In genomic region chr5:138647794-138648193, GRCh38 we compare ENCODE assay signal across 17 cellular contexts.
DNase-seq lines count a peak whose midpoint lies in the region; ATAC-seq, FAIRE-seq and TF ChIP-seq lines count a peak whose summit lies in the region.
"Had no signal": no experiment of that assay in that cellular context is flagged by ENCODE, and none has a peak within 500 bp of the region (broad histone marks: within the 10 kb centered on the region; RNA-seq: fewer than 3 reads in every experiment).

No MANE protein-coding gene starts in this region.

- no peaks in the 10 kb centered on the region for H3K36me3 Mint-ChIP-seq in activated naive CD4-positive, alpha-beta T cell treated with anti-CD3 and anti-CD28 coated beads, Interleukin-2, amount 50 U/mL, for 24 hours
- H3K36me3 Mint-ChIP-seq in activated naive CD4-positive, alpha-beta T cell treated with anti-CD3 and anti-CD28 coated beads for 36 hours (ENCODE audit: low read depth) = no peaks in the 10 kb centered on the region
- H3K36me3 Mint-ChIP-seq in neural progenitor cell = no peaks in the 10 kb centered on the region
- H3K36me3 Mint-ChIP-seq: CD14-positive monocyte; CD8-positive, alpha-beta T cell had no signal

- H3F3A ChIP-seq in neural progenitor cell (ENCODE audit: low read depth) = peaks cover 17% of the 10 kb centered on the region

- TF ChIP-seq POLR2A in endothelial cell of umbilical vein (IDR thresholded peaks at IDR 0.05; ENCODE audit: low read depth, low read length) = no peak

- no peak overlapping the region for H2AFZ ChIP-seq in endothelial cell of umbilical vein (ENCODE audit: low read depth, low read length)
- peak overlapping the region; percentile 68 for H2AFZ ChIP-seq in neural progenitor cell (replicated peaks)

- H3K4me3 Mint-ChIP-seq in activated naive CD4-positive, alpha-beta T cell treated with anti-CD3 and anti-CD28 coated beads, Interleukin-2, amount 50 U/mL, for 24 hours = no peak overlapping the region
- H3K4me3 Mint-ChIP-seq in activated naive CD4-positive, alpha-beta T cell treated with anti-CD3 and anti-CD28 coated beads for 36 hours = no peak overlapping the region
- peak overlapping the region; percentile 7 for H3K4me3 Mint-ChIP-seq in neural progenitor cell
- H3K4me3 Mint-ChIP-seq: CD14-positive monocyte; CD8-positive, alpha-beta T cell had no signal

- BruUV-seq in endothelial cell of umbilical vein (replicated peaks; lab: Mats Ljungman, UMichigan) = no TSS peak

- no peak for DNase-seq in activated naive CD4-positive, alpha-beta T cell treated with anti-CD3 and anti-CD28 coated beads for 36 hours
- DNase-seq in endothelial cell of umbilical vein (ENCODE audit: low read depth, low spot score) (no peak), neural progenitor cell (ENCODE audit: low spot score) (no peak), brain microvascular endothelial cell (no peak), NOMO-1 (lab: John Stamatoyannopoulos, UW; ENCODE audit: unreplicated experiment in 2 of 2) (no peak)
- DNase-seq: CD8-positive, alpha-beta T cell; COR-L47; DMS153; DMS79 treated with DMSO at 0.1 percent for 48 hours; GDM1; HCEC 1CT had no signal

- H3K4me1 ChIP-seq in endothelial cell of umbilical vein (ENCODE audit: control insufficient read depth, extremely low read depth, insufficient read depth, low read length) = peaks cover 8% of the 10 kb centered on the region
- peaks cover 26% of the 10 kb centered on the region for H3K4me1 ChIP-seq in neural progenitor cell

- no peaks in the 10 kb centered on the region for H3K9me3 ChIP-seq in endothelial cell of umbilical vein (replicated peaks; ENCODE audit: control insufficient read depth, insufficient read depth, low read length)
- no peaks in the 10 kb centered on the region for H3K9me3 ChIP-seq in neural progenitor cell (ENCODE audit: low read depth)

- dilution Hi-C loops in endothelial cell of umbilical vein (cut with MboI; ENCODE audit: extremely low pct_ligation_motif_present, low sequenced_read_pairs) = no loop called here

- no peak overlapping the region for H3K9ac ChIP-seq in endothelial cell of umbilical vein (replicated peaks; ENCODE audit: extremely low read depth, insufficient read depth, low read length)
- H3K9ac ChIP-seq in neural progenitor cell = no peak overlapping the region

- ATAC-seq in HG03520 (IDR thresholded peaks at IDR 0.05; ENCODE audit: unreplicated experiment) = no peak
- ATAC-seq: CD8-positive, alpha-beta T cell had no signal

- H3K36me3 ChIP-seq in endothelial cell of umbilical vein (ENCODE audit: control insufficient read depth in 2 of 2, extremely low read depth in 1 of 2, insufficient read depth in 2 of 2, low read length in 2 of 2) (no peaks in the 10 kb centered on the region), neural progenitor cell (no peaks in the 10 kb centered on the region), brain microvascular endothelial cell (replicated peaks) (no peaks in the 10 kb centered on the region)

- no peaks in the 10 kb centered on the region for H3K9me1 ChIP-seq in endothelial cell of umbilical vein (replicated peaks; ENCODE audit: control insufficient read depth, extremely low read depth, insufficient read depth, low read length)

- H3K27ac ChIP-seq in endothelial cell of umbilical vein (ENCODE audit: insufficient read depth, low read depth, low read length) (no peak overlapping the region), neural progenitor cell (no peak overlapping the region), brain microvascular endothelial cell (no peak overlapping the region)
- H3K27ac ChIP-seq: 22Rv1 had no signal

- POLR2A ChIA-PET in endothelial cell of umbilical vein (lab: Charles Lee) = no interaction called here

- H3K27me3 ChIP-seq in endothelial cell of umbilical vein (ENCODE audit: control insufficient read depth in 2 of 2, insufficient read depth in 2 of 2, low read length in 2 of 2) = no peaks in the 10 kb centered on the region
- no peaks in the 10 kb centered on the region for H3K27me3 ChIP-seq in neural progenitor cell
- no peaks in the 10 kb centered on the region for H3K27me3 ChIP-seq in brain microvascular endothelial cell (replicated peaks)

- H3K4me1 Mint-ChIP-seq in activated naive CD4-positive, alpha-beta T cell treated with anti-CD3 and anti-CD28 coated beads, Interleukin-2, amount 50 U/mL, for 24 hours = peaks cover 4% of the 10 kb centered on the region
- peaks cover 3% of the 10 kb centered on the region for H3K4me1 Mint-ChIP-seq in activated naive CD4-positive, alpha-beta T cell treated with anti-CD3 and anti-CD28 coated beads for 36 hours (ENCODE audit: low read depth)
- peaks cover 66% of the 10 kb centered on the region for H3K4me1 Mint-ChIP-seq in neural progenitor cell
- H3K4me1 Mint-ChIP-seq: CD14-positive monocyte had no signal

- H3K4me3 ChIP-seq in endothelial cell of umbilical vein (replicated peaks in 1 of 3; ENCODE audit: insufficient read depth in 1 of 3, low read depth in 1 of 3, low read length in 3 of 3) (no peak overlapping the region), neural progenitor cell (no peak overlapping the region), brain microvascular endothelial cell (ENCODE audit: low read depth, low read length) (no peak overlapping the region)

- H3K9me3 Mint-ChIP-seq in activated naive CD4-positive, alpha-beta T cell treated with anti-CD3 and anti-CD28 coated beads, Interleukin-2, amount 50 U/mL, for 24 hours = no peaks in the 10 kb centered on the region
- no peaks in the 10 kb centered on the region for H3K9me3 Mint-ChIP-seq in activated naive CD4-positive, alpha-beta T cell treated with anti-CD3 and anti-CD28 coated beads for 36 hours
- H3K9me3 Mint-ChIP-seq in neural progenitor cell = no peaks in the 10 kb centered on the region
- H3K9me3 Mint-ChIP-seq: CD14-positive monocyte; CD8-positive, alpha-beta T cell had no signal

- H3K27me3 Mint-ChIP-seq in activated naive CD4-positive, alpha-beta T cell treated with anti-CD3 and anti-CD28 coated beads, Interleukin-2, amount 50 U/mL, for 24 hours = peaks cover 68% of the 10 kb centered on the region
- H3K27me3 Mint-ChIP-seq in activated naive CD4-positive, alpha-beta T cell treated with anti-CD3 and anti-CD28 coated beads for 36 hours (ENCODE audit: low read depth) = peaks cover 75% of the 10 kb centered on the region
- H3K27me3 Mint-ChIP-seq in neural progenitor cell (ENCODE audit: insufficient read depth, low read depth) = peaks cover 13% of the 10 kb centered on the region

- H3K4me2 ChIP-seq in endothelial cell of umbilical vein (ENCODE audit: insufficient read depth, low read length) (no peak overlapping the region), neural progenitor cell (peak overlapping the region; percentile 23)

- peak overlapping the region; percentile 65 for H3K27ac Mint-ChIP-seq in activated naive CD4-positive, alpha-beta T cell treated with anti-CD3 and anti-CD28 coated beads, Interleukin-2, amount 50 U/mL, for 24 hours
- H3K27ac Mint-ChIP-seq in activated naive CD4-positive, alpha-beta T cell treated with anti-CD3 and anti-CD28 coated beads for 36 hours = no peak overlapping the region
- H3K27ac Mint-ChIP-seq in neural progenitor cell = peak overlapping the region; percentile 41
- H3K27ac Mint-ChIP-seq: CD8-positive, alpha-beta T cell had no signal

- H4K20me1 ChIP-seq in endothelial cell of umbilical vein (replicated peaks; ENCODE audit: control insufficient read depth, extremely low read depth, insufficient read depth, low read length) (no peaks in the 10 kb centered on the region), neural progenitor cell (ENCODE audit: low read depth) (no peaks in the 10 kb centered on the region)

- H3K79me2 ChIP-seq in endothelial cell of umbilical vein (ENCODE audit: control insufficient read depth, insufficient read depth, low read length) = no peaks in the 10 kb centered on the region
- no peaks in the 10 kb centered on the region for H3K79me2 ChIP-seq in neural progenitor cell (ENCODE audit: low read depth)

- TF ChIP-seq CTCF in endothelial cell of umbilical vein (IDR thresholded peaks at IDR 0.05; ENCODE audit: extremely low read depth in 1 of 2, insufficient read depth in 1 of 2, low read depth in 1 of 2, low read length in 2 of 2) (no peak), neural progenitor cell (IDR thresholded peaks at IDR 0.05) (no peak), brain microvascular endothelial cell (IDR thresholded peaks at IDR 0.05; ENCODE audit: low read depth, low read length, missing control alignments) (no peak)

- in situ Hi-C loops in brain microvascular endothelial cell (cut with HindIII; ENCODE audit: low pct_ligation_motif_present, low sequenced_read_pairs) = no loop called here

- FAIRE-seq in endothelial cell of umbilical vein (lab: Jason Lieb, UNC) = peak; percentile 42
- FAIRE-seq: D721Med, GM19239 had no signal

- intact Hi-C loops in activated naive CD4-positive, alpha-beta T cell treated with anti-CD3 and anti-CD28 coated beads for 36 hours (cut with micrococcal nuclease) = no loop called here
- intact Hi-C loops in endothelial cell of umbilical vein (cut with micrococcal nuclease) = loop anchor here (10.0 kb wide), 1 partner anchor 287 kb away; no protein-coding TSS in a partner anchor

- CTCF ChIA-PET in activated naive CD4-positive, alpha-beta T cell treated with anti-CD3 and anti-CD28 coated beads for 36 hours (lab: Charles Lee) = no interaction called here
- CTCF ChIA-PET in endothelial cell of umbilical vein (lab: Charles Lee) = interaction anchor here (0.6 to 1.8 kb wide), 5 partner anchors 68 to 615 kb away, joined by 3 to 5 read pairs (median 4); no protein-coding TSS in a partner anchor

TF ChIP-seq in endothelial cell of umbilical vein, 7 proteins besides CTCF, POLR2A, EP300 and RAD21:
- TF ChIP-seq JUN (IDR thresholded peaks at IDR 0.05; ENCODE audit: borderline replicate concordance, insufficient read depth, insufficient read length, low read depth) (no peak), MYC (IDR thresholded peaks at IDR 0.05; ENCODE audit: low read depth, low read length) (no peak), POLR2AphosphoS5 (IDR thresholded peaks at IDR 0.05; ENCODE audit: insufficient read depth, low read depth, low read length) (no peak), GATA2 (IDR thresholded peaks at IDR 0.05; ENCODE audit: insufficient read depth, insufficient read length, low read depth, low read length) (no peak), FOS (IDR thresholded peaks at IDR 0.05; ENCODE audit: borderline replicate concordance, insufficient read depth, low read length) (no peak), EZH2 (IDR thresholded peaks at IDR 0.05; ENCODE audit: borderline replicate concordance, low read depth, low read length, severe bottlenecking) (no peak), MAX (IDR thresholded peaks at IDR 0.05; ENCODE audit: insufficient read depth, insufficient read length) (no peak)
